In the genomic region with DNA sequence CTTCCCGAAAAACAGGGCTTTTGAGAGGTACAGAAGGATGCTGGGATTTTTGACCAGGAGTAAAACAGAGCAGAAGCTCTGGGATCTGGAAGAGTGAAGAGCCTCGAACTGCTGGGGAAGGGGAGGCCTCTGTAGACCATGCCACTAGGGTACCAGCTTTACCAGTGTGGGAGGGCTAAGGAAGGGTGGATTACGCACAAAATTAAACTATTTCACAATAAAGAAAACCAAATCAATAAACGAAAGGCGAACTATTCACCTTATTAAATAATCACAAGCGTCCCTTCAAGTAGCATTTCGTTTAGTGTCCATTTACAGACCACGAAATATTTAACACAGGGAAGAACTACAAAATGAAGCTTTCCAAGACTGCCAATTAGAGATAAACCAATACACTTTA, we compare ENCODE assay signal across 8 cellular contexts. TPM values are rescaled to one million over a fixed set of nuclear protein-coding genes. Genes with fewer than 3 reads are reported as not detected.
DNase-seq lines count a peak whose midpoint lies in the region; ATAC-seq, FAIRE-seq and TF ChIP-seq lines count a peak whose summit lies in the region.

No MANE protein-coding gene starts in this region.

- ATAC-seq in K562 = no peak
- ATAC-seq in lung (ENCODE audit: insufficient read depth, low FRiP score) = no peak
- no peak for ATAC-seq in upper lobe of left lung (ENCODE audit: low FRiP score in 2 of 2)
- no peak for ATAC-seq in HG03039 (IDR thresholded peaks at IDR 0.05; ENCODE audit: unreplicated experiment)

- peaks cover 17% of the 10 kb centered on the region for H3K79me2 ChIP-seq in K562 (ENCODE audit: control insufficient read depth, insufficient read depth, low read length)

- H3K4me2 ChIP-seq in K562 (ENCODE audit: insufficient read depth, low read length) = peak overlapping the region; percentile 96

- H2AFZ ChIP-seq in K562 (ENCODE audit: low read depth, low read length) = peak overlapping the region; percentile 99

- POLR2A ChIA-PET in K562 (lab: Yijun Ruan, JAX) = interaction anchor here (0.6 to 0.7 kb wide), 2 partner anchors 109 to 678 kb away, joined by 3 read pairs; no protein-coding TSS in a partner anchor

- BruUV-seq in K562 (replicated peaks; lab: Mats Ljungman, UMichigan) = TSS peak; percentile 73

- no peak for TF ChIP-seq CTCF in K562 (IDR thresholded peaks at IDR 0.05 in 2 of 3, conservative IDR thresholded peaks at IDR 0.05 in 1 of 3; ENCODE audit: insufficient read depth in 2 of 3, low read depth in 1 of 3, low read length in 3 of 3)
- TF ChIP-seq CTCF in lung (IDR thresholded peaks at IDR 0.05; ENCODE audit: control extremely low read depth, extremely low read depth) = no peak
- no peak for TF ChIP-seq CTCF in upper lobe of left lung (IDR thresholded peaks at IDR 0.05)

- no peak for TF ChIP-seq RAD21 in K562 (CRISPR knock-in tag; conservative IDR thresholded peaks at IDR 0.05 in 1 of 2, IDR thresholded peaks at IDR 0.05 in 1 of 2)

- H3K36me3 ChIP-seq in K562 (ENCODE audit: control insufficient read depth, insufficient read depth, low read length) (peaks cover 36% of the 10 kb centered on the region; the same call in 2 of the 3 replicates), lung (ENCODE audit: control insufficient read depth in 2 of 2, insufficient read depth in 2 of 2, low read length in 2 of 2) (peaks cover 2 to 9% of the 10 kb centered on the region in 2 donors), upper lobe of left lung (peaks cover 0 to 38% (median 14%) of the 10 kb centered on the region in 4 donors)

- peak overlapping the region; percentile 97 for H3K27ac Mint-ChIP-seq in activated naive CD4-positive, alpha-beta T cell treated with anti-CD3 and anti-CD28 coated beads, Interleukin-2, amount 50 U/mL, for 24 hours

- WGBS in K562 (ENCODE audit: insufficient coverage, low coverage, missing lambda C conversion rate) = 13% methylated on average over 8 of the region's 8 CpGs
- 21 to 31% methylated on average over 8 of the region's 8 CpGs for WGBS in lung, 2 donors
- 22 to 33% methylated on average over 8 of the region's 8 CpGs for WGBS in upper lobe of left lung, 2 donors

- no peak for FAIRE-seq in K562 (lab: Jason Lieb, UNC)

- H3K4me3 ChIP-seq in K562 = peak overlapping the region; percentile 69
- peak overlapping the region; percentile 92 for H3K4me3 ChIP-seq in lung
- peak overlapping the region; percentile 59 to 85 (median 72) for H3K4me3 ChIP-seq in upper lobe of left lung

- H3K9me3 Mint-ChIP-seq in activated naive CD4-positive, alpha-beta T cell treated with anti-CD3 and anti-CD28 coated beads, Interleukin-2, amount 50 U/mL, for 24 hours = no peaks in the 10 kb centered on the region

- no peak for DNase-seq in activated naive CD4-positive, alpha-beta T cell (lab: John Stamatoyannopoulos, UW)
- DNase-seq in K562 (ENCODE audit: extremely low read depth in 1 of 4, low spot score in 3 of 4) (no peak), lung (ENCODE audit: low spot score) (no peak), upper lobe of left lung (no peak), amniotic stem cell (lab: John Stamatoyannopoulos, UW) (no peak), NCI-H2196 (lab: John Stamatoyannopoulos, UW; ENCODE audit: unreplicated experiment) (no peak)

- H4K20me1 ChIP-seq in K562 (replicated peaks; ENCODE audit: control insufficient read depth, insufficient read depth, low read length) = no peaks in the 10 kb centered on the region

- peak overlapping the region; percentile 88 for H3K27ac ChIP-seq in K562 (ENCODE audit: extremely low read depth, low read depth, low read length)
- H3K27ac ChIP-seq in lung (ENCODE audit: low read depth in 1 of 2, low read length in 1 of 2) = peak overlapping the region; percentile 59 to 96
- peak overlapping the region; percentile 90 to 100 (median 96) for H3K27ac ChIP-seq in upper lobe of left lung

- TF ChIP-seq EP300 in K562 (IDR thresholded peaks at IDR 0.05; ENCODE audit: low read length) (no peak), upper lobe of left lung (IDR thresholded peaks at IDR 0.05) (no peak)

- no peaks in the 10 kb centered on the region for H3K27me3 Mint-ChIP-seq in activated naive CD4-positive, alpha-beta T cell treated with anti-CD3 and anti-CD28 coated beads, Interleukin-2, amount 50 U/mL, for 24 hours

- intact Hi-C loops in K562 (cut with micrococcal nuclease) = no loop called here

- H3K27me3 ChIP-seq in K562 (ENCODE audit: control insufficient read depth in 2 of 2, insufficient read depth in 2 of 2, low read length in 2 of 2) (no peaks in the 10 kb centered on the region), lung (ENCODE audit: control insufficient read depth, insufficient read depth) (no peaks in the 10 kb centered on the region), upper lobe of left lung (no peaks in the 10 kb centered on the region)

- H3K9me3 ChIP-seq in K562 (replicated peaks; ENCODE audit: control insufficient read depth, insufficient read depth, low read depth, low read length) = no peaks in the 10 kb centered on the region
- no peaks in the 10 kb centered on the region for H3K9me3 ChIP-seq in lung (ENCODE audit: control insufficient read depth in 2 of 2, insufficient read depth in 1 of 2, low read length in 1 of 2)
- H3K9me3 ChIP-seq in upper lobe of left lung = no peaks in the 10 kb centered on the region

- in situ Hi-C loops in K562 (cut with MboI) = no loop called here

- H3K9ac ChIP-seq in K562 (ENCODE audit: insufficient read depth in 1 of 2, low read depth in 2 of 2, low read length in 2 of 2) = peak overlapping the region; percentile 22 to 82; a peak in 3 of 4 replicates

- H3K9me1 ChIP-seq in K562 (ENCODE audit: control insufficient read depth, insufficient read depth, low read length) = no peaks in the 10 kb centered on the region

- CTCF ChIA-PET in K562 (lab: Yijun Ruan, JAX; ENCODE audit: low intra/inter-chr PET ratio) = no interaction called here

- no peaks in the 10 kb centered on the region for H3K36me3 Mint-ChIP-seq in activated naive CD4-positive, alpha-beta T cell treated with anti-CD3 and anti-CD28 coated beads, Interleukin-2, amount 50 U/mL, for 24 hours

- H3K4me1 ChIP-seq in K562 (replicated peaks in 1 of 2; ENCODE audit: control insufficient read depth in 2 of 2, insufficient read depth in 2 of 2, low read length in 2 of 2) (peaks cover 8% of the 10 kb centered on the region in 2 experiments; a peak in 3 of 5 replicates), lung (ENCODE audit: control insufficient read depth in 2 of 2, insufficient read depth in 2 of 2, low read length in 2 of 2) (peaks cover 3% of the 10 kb centered on the region in 2 donors), upper lobe of left lung (peaks cover 8 to 17% (median 15%) of the 10 kb centered on the region in 4 donors)

- TF ChIP-seq POLR2A in K562 (conservative IDR thresholded peaks at IDR 0.05) (no peak), upper lobe of left lung (IDR thresholded peaks at IDR 0.05) (no peak)

- peaks cover 25% of the 10 kb centered on the region for H3K4me1 Mint-ChIP-seq in activated naive CD4-positive, alpha-beta T cell treated with anti-CD3 and anti-CD28 coated beads, Interleukin-2, amount 50 U/mL, for 24 hours

- H3K4me3 Mint-ChIP-seq in activated naive CD4-positive, alpha-beta T cell treated with anti-CD3 and anti-CD28 coated beads, Interleukin-2, amount 50 U/mL, for 24 hours = peak overlapping the region; percentile 91

RNA-seq across cellular contexts. Expression of a gene that starts 0.7 kb away (rescaled TPM):
- total RNA-seq in K562 (2011; cell fraction: chromatin; rRNA removed; ENCODE audit: low replicate concordance) = 115 and 117 TPM in 2 replicates
- total RNA-seq in K562 (2011; cell fraction: nucleolus; rRNA removed) = 97.5 and 125 TPM in 2 replicates
- 131 and 159 TPM in 2 replicates for total RNA-seq in K562 (2011; cell fraction: nucleoplasm; rRNA removed)
- total RNA-seq in K562 (2014; rRNA removed) (55.4 and 65.5 TPM in 2 replicates), K562 (2014; rRNA removed; fragmentation: Illumina TruSeq; extraction: Trizol) (58.2 and 65.8 TPM in 2 replicates), K562 (2015; rRNA removed; fragmentation: Illumina TruSeq; extraction: Trizol) (61.8 and 66.8 TPM in 2 replicates), K562 (2021) (52.6 and 55.7 TPM in 2 replicates), lung (10 to 100 TPM; 39.1 to 52.3 TPM), upper lobe of left lung (10 to 100 TPM; 28.0 to 61.3 (median 42.4) TPM)
- polyA plus RNA-seq in K562 (2011; rRNA removed) (105 and 109 TPM in 2 replicates), K562 (2014; fragmentation: Illumina TruSeq; extraction: Trizol) (65.5 and 80.0 TPM in 2 replicates), K562 (2014; fragmentation: Nextera tagmentation; extraction: Ambion mirVana) (100 to 1,000 TPM in 1 of 2 experiments, 10 to 100 TPM in 1; 97.4 to 111 TPM), K562 (2014; rRNA removed) (85.3 and 86.9 TPM in 2 replicates), lung (10 to 100 TPM; 53.6 to 86.5 TPM)
- polyA plus RNA-seq in K562 (2011; cell fraction: cytosol; rRNA removed) = 54.1 and 73.4 TPM in 2 replicates
- 152 and 181 TPM in 2 replicates for polyA plus RNA-seq in K562 (2011; cell fraction: nucleus; rRNA removed)
- polyA plus RNA-seq in K562 (2012) = 68.4 and 82.2 TPM in 2 replicates
- 41.9 and 56.1 TPM in 2 replicates for polyA minus RNA-seq in K562 (2011; rRNA and poly(A)+ RNA removed)
- polyA minus RNA-seq in K562 (2011; cell fraction: cytosol; rRNA and poly(A)+ RNA removed) = 14.5 and 18.0 TPM in 2 replicates
- 71.4 and 143 TPM in 2 replicates for polyA minus RNA-seq in K562 (2011; cell fraction: nucleus; rRNA and poly(A)+ RNA removed)

RNA-seq across cellular contexts. Expression of a gene that starts 18.6 kb away (rescaled TPM):
- total RNA-seq in K562 (2011; cell fraction: chromatin; rRNA removed; ENCODE audit: low replicate concordance) = 10.5 and 25.2 TPM in 2 replicates
- total RNA-seq in K562 (2011; cell fraction: nucleolus; rRNA removed) = 13.8 and 15.3 TPM in 2 replicates
- 23.0 and 35.0 TPM in 2 replicates for total RNA-seq in K562 (2011; cell fraction: nucleoplasm; rRNA removed)
- 106 and 125 TPM in 2 replicates for total RNA-seq in K562 (2014; rRNA removed)
- total RNA-seq in K562 (2014; rRNA removed; fragmentation: Illumina TruSeq; extraction: Trizol) = 135 and 156 TPM in 2 replicates
- 134 and 152 TPM in 2 replicates for total RNA-seq in K562 (2015; rRNA removed; fragmentation: Illumina TruSeq; extraction: Trizol)
- total RNA-seq in K562 (2021) = 110 and 113 TPM in 2 replicates
- polyA plus RNA-seq in K562 (2011; rRNA removed) = 80.7 and 102 TPM in 2 replicates
- 10.7 and 38.1 TPM in 2 replicates for polyA plus RNA-seq in K562 (2011; cell fraction: cytosol; rRNA removed)
- polyA plus RNA-seq in K562 (2011; cell fraction: nucleus; rRNA removed) = 9.7 and 18.4 TPM in 2 replicates
- polyA plus RNA-seq in K562 (2012) = 79.1 and 298 TPM in 2 replicates
- 184 and 190 TPM in 2 replicates for polyA plus RNA-seq in K562 (2014; fragmentation: Illumina TruSeq; extraction: Trizol)
- polyA plus RNA-seq in K562 (2014; fragmentation: Nextera tagmentation; extraction: Ambion mirVana) = 100 to 1,000 TPM; 132 to 342 TPM
- polyA plus RNA-seq in K562 (2014; rRNA removed) = 243 and 263 TPM in 2 replicates
- polyA minus RNA-seq in K562 (2011; rRNA and poly(A)+ RNA removed) = 71.4 and 83.4 TPM in 2 replicates
- 29.5 and 30.9 TPM in 2 replicates for polyA minus RNA-seq in K562 (2011; cell fraction: cytosol; rRNA and poly(A)+ RNA removed)
- 18.8 and 38.3 TPM in 2 replicates for polyA minus RNA-seq in K562 (2011; cell fraction: nucleus; rRNA and poly(A)+ RNA removed)
- 10 to 100 TPM; 33.0 to 34.1 TPM for total RNA-seq in lung
- 100 to 1,000 TPM in 1 of 2 donors, 10 to 100 TPM in 1; 83.0 to 141 TPM for polyA plus RNA-seq in lung
- 10 to 100 TPM; 18.6 to 49.8 (median 33.8) TPM for total RNA-seq in upper lobe of left lung

RNA-seq across cellular contexts. Expression of a gene that starts 23.1 kb away (rescaled TPM):
- total RNA-seq in K562 (2011; cell fraction: chromatin; rRNA removed; ENCODE audit: low replicate concordance) = 24.8 and 27.4 TPM in 2 replicates
- 13.9 and 18.3 TPM in 2 replicates for total RNA-seq in K562 (2011; cell fraction: nucleolus; rRNA removed)
- 18.3 and 20.3 TPM in 2 replicates for total RNA-seq in K562 (2011; cell fraction: nucleoplasm; rRNA removed)
- total RNA-seq in K562 (2014; rRNA removed) (19.7 and 22.9 TPM in 2 replicates), K562 (2014; rRNA removed; fragmentation: Illumina TruSeq; extraction: Trizol) (16.8 and 17.8 TPM in 2 replicates), K562 (2015; rRNA removed; fragmentation: Illumina TruSeq; extraction: Trizol) (17.2 and 17.9 TPM in 2 replicates), K562 (2021) (16.9 and 22.2 TPM in 2 replicates), lung (10 to 100 TPM; 16.3 to 26.4 TPM), upper lobe of left lung (10 to 100 TPM; 16.8 to 39.2 (median 27.6) TPM)
- polyA plus RNA-seq in K562 (2011; rRNA removed) (16.7 and 27.1 TPM in 2 replicates), K562 (2014; fragmentation: Illumina TruSeq; extraction: Trizol) (23.8 and 25.1 TPM in 2 replicates), K562 (2014; fragmentation: Nextera tagmentation; extraction: Ambion mirVana) (1 to 10 TPM; 7.6 to 7.9 TPM), K562 (2014; rRNA removed) (15.2 and 16.7 TPM in 2 replicates), lung (10 to 100 TPM; 11.5 to 21.1 TPM)
- 21.4 and 24.5 TPM in 2 replicates for polyA plus RNA-seq in K562 (2011; cell fraction: cytosol; rRNA removed)
- 8.2 and 9.6 TPM in 2 replicates for polyA plus RNA-seq in K562 (2011; cell fraction: nucleus; rRNA removed)
- 16.1 and 29.9 TPM in 2 replicates for polyA plus RNA-seq in K562 (2012)
- 19.4 and 20.8 TPM in 2 replicates for polyA minus RNA-seq in K562 (2011; rRNA and poly(A)+ RNA removed)
- polyA minus RNA-seq in K562 (2011; cell fraction: cytosol; rRNA and poly(A)+ RNA removed) = 12.1 and 12.5 TPM in 2 replicates
- 6.9 and 10.6 TPM in 2 replicates for polyA minus RNA-seq in K562 (2011; cell fraction: nucleus; rRNA and poly(A)+ RNA removed)
